ENCODE assay signal across 18 cellular contexts in genomic region chr7:132757778-132758177, GRCh38.
DNase-seq lines count a peak whose midpoint lies in the region; ATAC-seq and TF ChIP-seq lines count a peak whose summit lies in the region.
"Had no signal": no experiment of that assay in that cellular context is flagged by ENCODE, and none has a peak within 500 bp of the region (broad histone marks: within the 10 kb centered on the region; RNA-seq: fewer than 3 reads in every experiment).

No MANE protein-coding gene starts in this region.

- H3K9ac ChIP-seq in fibroblast of lung (ENCODE audit: insufficient read depth, low read length), result no peak overlapping the region
- H3K9ac ChIP-seq: BLaER1 had no signal

- BruUV-seq in MCF 10A (replicated peaks; lab: Mats Ljungman, UMichigan), result no TSS peak

- no peaks in the 10 kb centered on the region for H3K79me2 ChIP-seq in fibroblast of lung (ENCODE audit: control insufficient read depth, insufficient read depth, low read length)

- ATAC-seq in HG03342 (IDR thresholded peaks at IDR 0.05; ENCODE audit: unreplicated experiment), result no peak
- ATAC-seq in naive thymus-derived CD4-positive, alpha-beta T cell, result no peak

- CTCF ChIA-PET in MCF 10A (lab: Yijun Ruan, JAX) (no interaction called here), HEK293T (lab: Yijun Ruan, JAX) (no interaction called here), RWPE1 (lab: Yijun Ruan, JAX) (no interaction called here)
- CTCF ChIA-PET in naive thymus-derived CD4-positive, alpha-beta T cell (lab: Charles Lee), result no interaction called here

- H3K27ac Mint-ChIP-seq in MCF 10A (ENCODE audit: low read depth, unreplicated experiment), result no peak overlapping the region
- H3K27ac Mint-ChIP-seq in naive thymus-derived CD4-positive, alpha-beta T cell, result no peak overlapping the region

- H3K4me2 ChIP-seq in fibroblast of lung (ENCODE audit: extremely low read depth, insufficient read depth, low read length), result no peak overlapping the region
- H3K4me2 ChIP-seq: BLaER1, PC-9 had no signal

- H3K4me3 Mint-ChIP-seq in MCF 10A (ENCODE audit: unreplicated experiment), result no peak overlapping the region
- no peak overlapping the region for H3K4me3 Mint-ChIP-seq in naive thymus-derived CD4-positive, alpha-beta T cell
- H3K4me3 Mint-ChIP-seq: CD8-positive, alpha-beta memory T cell had no signal

- no peak overlapping the region for H2AFZ ChIP-seq in fibroblast of lung (ENCODE audit: low read length)
- H2AFZ ChIP-seq: PC-9 had no signal

- no peaks in the 10 kb centered on the region for H3K9me3 Mint-ChIP-seq in MCF 10A (ENCODE audit: unreplicated experiment)
- peaks cover 0 to 16% (median 0%) of the 10 kb centered on the region in 11 donors for H3K9me3 Mint-ChIP-seq in naive thymus-derived CD4-positive, alpha-beta T cell
- H3K9me3 Mint-ChIP-seq: CD8-positive, alpha-beta memory T cell had no signal

- no peak for TF ChIP-seq POLR2A in breast epithelium (IDR thresholded peaks at IDR 0.05)

- H3K27ac ChIP-seq in breast epithelium (no peak overlapping the region), SJCRH30 (no peak overlapping the region), fibroblast of lung (ENCODE audit: insufficient read depth, low read length) (no peak overlapping the region), RWPE1 (no peak overlapping the region)
- no peak overlapping the region for H3K27ac ChIP-seq in naive thymus-derived CD4-positive, alpha-beta T cell (ENCODE audit: low read depth, low read length)
- H3K27ac ChIP-seq: BLaER1, PC-9, SJSA1 had no signal

- no peaks in the 10 kb centered on the region for H3K4me1 ChIP-seq in breast epithelium
- peaks cover 18% of the 10 kb centered on the region for H3K4me1 ChIP-seq in SJCRH30
- no peaks in the 10 kb centered on the region for H3K4me1 ChIP-seq in fibroblast of lung (ENCODE audit: control insufficient read depth, extremely low read depth, insufficient read depth, low read length)
- H3K4me1 ChIP-seq in naive thymus-derived CD4-positive, alpha-beta T cell (ENCODE audit: control insufficient read depth in 2 of 2, insufficient read depth in 2 of 2, low read length in 2 of 2), result peaks cover 0 to 4% of the 10 kb centered on the region in 2 donors

- TF ChIP-seq CTCF in MCF 10A (IDR thresholded peaks at IDR 0.05; ENCODE audit: unreplicated experiment), result no peak
- no peak for TF ChIP-seq CTCF in breast epithelium (IDR thresholded peaks at IDR 0.05)
- no peak for TF ChIP-seq CTCF in fibroblast of lung (conservative IDR thresholded peaks at IDR 0.05 in 1 of 2, IDR thresholded peaks at IDR 0.05 in 1 of 2; ENCODE audit: low read depth in 1 of 2, low read length in 2 of 2)
- no peak for TF ChIP-seq CTCF in RWPE1 (conservative IDR thresholded peaks at IDR 0.05; ENCODE audit: low read depth)

- H3K9me3 ChIP-seq in breast epithelium (no peaks in the 10 kb centered on the region), SJCRH30 (replicated peaks) (no peaks in the 10 kb centered on the region), fibroblast of lung (ENCODE audit: control insufficient read depth, insufficient read depth, low read depth, low read length) (no peaks in the 10 kb centered on the region)
- H3K9me3 ChIP-seq in naive thymus-derived CD4-positive, alpha-beta T cell (ENCODE audit: control insufficient read depth in 2 of 3, low read length in 3 of 3), result no peaks in the 10 kb centered on the region
- H3K9me3 ChIP-seq: BLaER1 had no signal

- intact Hi-C loops in MCF 10A (cut with micrococcal nuclease) (no loop called here), breast epithelium (cut with DNase I; ENCODE audit: low total_unique reads) (no loop called here)
- intact Hi-C loops in naive thymus-derived CD4-positive, alpha-beta T cell (cut with micrococcal nuclease), result no loop called here

- H3K4me3 ChIP-seq in breast epithelium (no peak overlapping the region), SJCRH30 (no peak overlapping the region), fibroblast of lung (replicated peaks in 1 of 4; ENCODE audit: control extremely low read depth in 1 of 4, insufficient read depth in 1 of 4, low read depth in 3 of 4, low read length in 4 of 4) (no peak overlapping the region)
- H3K4me3 ChIP-seq in naive thymus-derived CD4-positive, alpha-beta T cell (ENCODE audit: low read length), result no peak overlapping the region
- H3K4me3 ChIP-seq: BLaER1, PC-9, SJSA1 had no signal

- no peaks in the 10 kb centered on the region for H3K36me3 ChIP-seq in breast epithelium
- H3K36me3 ChIP-seq in SJCRH30, result no peaks in the 10 kb centered on the region
- no peaks in the 10 kb centered on the region for H3K36me3 ChIP-seq in fibroblast of lung (ENCODE audit: control insufficient read depth, insufficient read depth, low read length)
- H3K36me3 ChIP-seq in naive thymus-derived CD4-positive, alpha-beta T cell (ENCODE audit: control insufficient read depth in 2 of 3, insufficient read depth in 3 of 3, low read length in 3 of 3), result no peaks in the 10 kb centered on the region
- H3K36me3 ChIP-seq: BLaER1, SJSA1 had no signal

- DNase-seq in MCF 10A (ENCODE audit: unreplicated experiment) (peak; percentile 16), breast epithelium (ENCODE audit: low spot score in 2 of 2) (no peak), SJCRH30 (peak; percentile 30 to 58), fibroblast of lung (ENCODE audit: low read depth in 2 of 2) (peak; percentile 38 to 67), HEK293T (ENCODE audit: extremely low spot score) (no peak), RWPE1 (ENCODE audit: low spot score) (no peak)
- DNase-seq in naive thymus-derived CD4-positive, alpha-beta T cell, result no peak
- DNase-seq: CD8-positive, alpha-beta memory T cell; DMS79; Karpas-422; MM.1S; NCI-H1105; NCI-H526; PC-9; SW 1271 had no signal

- H3K36me3 Mint-ChIP-seq in MCF 10A (ENCODE audit: insufficient read depth, unreplicated experiment), result no peaks in the 10 kb centered on the region
- H3K36me3 Mint-ChIP-seq in naive thymus-derived CD4-positive, alpha-beta T cell, result peaks cover 0 to 4% (median 0%) of the 10 kb centered on the region in 5 donors
- H3K36me3 Mint-ChIP-seq: CD8-positive, alpha-beta memory T cell had no signal

- no peaks in the 10 kb centered on the region for H3K4me1 Mint-ChIP-seq in MCF 10A (ENCODE audit: insufficient read depth, unreplicated experiment)
- peaks cover 2 to 17% (median 8%) of the 10 kb centered on the region in 7 donors for H3K4me1 Mint-ChIP-seq in naive thymus-derived CD4-positive, alpha-beta T cell

- H3K27me3 Mint-ChIP-seq in MCF 10A (ENCODE audit: insufficient read depth, unreplicated experiment), result no peaks in the 10 kb centered on the region
- no peaks in the 10 kb centered on the region for H3K27me3 Mint-ChIP-seq in naive thymus-derived CD4-positive, alpha-beta T cell

- H3K27me3 ChIP-seq in breast epithelium, result no peaks in the 10 kb centered on the region
- H3K27me3 ChIP-seq in SJCRH30, result no peaks in the 10 kb centered on the region
- H3K27me3 ChIP-seq in fibroblast of lung (ENCODE audit: control insufficient read depth, insufficient read depth, low read length), result peaks cover 5% of the 10 kb centered on the region
- no peaks in the 10 kb centered on the region for H3K27me3 ChIP-seq in naive thymus-derived CD4-positive, alpha-beta T cell (ENCODE audit: control insufficient read depth in 2 of 2, insufficient read depth in 2 of 2, low read length in 2 of 2)
- H3K27me3 ChIP-seq: BLaER1, SJSA1 had no signal

- no peaks in the 10 kb centered on the region for H4K20me1 ChIP-seq in fibroblast of lung (ENCODE audit: control insufficient read depth, extremely low read depth, insufficient read depth, low read length)
- H4K20me1 ChIP-seq: BLaER1 had no signal

- POLR2A ChIA-PET in MCF 10A (lab: Yijun Ruan, JAX), result no interaction called here
- POLR2A ChIA-PET in HEK293T (lab: Yijun Ruan, JAX), result no interaction called here
- POLR2A ChIA-PET in naive thymus-derived CD4-positive, alpha-beta T cell (lab: Charles Lee), result no interaction called here
- POLR2A ChIA-PET in RWPE1 (lab: Yijun Ruan, JAX; ENCODE audit: low non-redundant PET), result no interaction called here

TF ChIP-seq in HEK293T, 16 proteins besides CTCF, POLR2A, EP300 and RAD21:
- TF ChIP-seq NFRKB (IDR thresholded peaks at IDR 0.05) (no peak), SP1 (IDR thresholded peaks at IDR 0.05) (no peak), SUZ12 (IDR thresholded peaks at IDR 0.05) (no peak), TARDBP (IDR thresholded peaks at IDR 0.05) (no peak), LEF1 (IDR thresholded peaks at IDR 0.05; ENCODE audit: borderline replicate concordance) (no peak), BHLHE40 (IDR thresholded peaks at IDR 0.05; ENCODE audit: borderline replicate concordance) (no peak), FOXA1 (IDR thresholded peaks at IDR 0.05) (no peak), L3MBTL2 (conservative IDR thresholded peaks at IDR 0.05) (no peak)
- TF ChIP-seq, protein P1, sequence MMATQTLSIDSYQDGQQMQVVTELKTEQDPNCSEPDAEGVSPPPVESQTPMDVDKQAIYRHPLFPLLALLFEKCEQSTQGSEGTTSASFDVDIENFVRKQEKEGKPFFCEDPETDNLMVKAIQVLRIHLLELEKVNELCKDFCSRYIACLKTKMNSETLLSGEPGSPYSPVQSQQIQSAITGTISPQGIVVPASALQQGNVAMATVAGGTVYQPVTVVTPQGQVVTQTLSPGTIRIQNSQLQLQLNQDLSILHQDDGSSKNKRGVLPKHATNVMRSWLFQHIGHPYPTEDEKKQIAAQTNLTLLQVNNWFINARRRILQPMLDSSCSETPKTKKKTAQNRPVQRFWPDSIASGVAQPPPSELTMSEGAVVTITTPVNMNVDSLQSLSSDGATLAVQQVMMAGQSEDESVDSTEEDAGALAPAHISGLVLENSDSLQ (IDR thresholded peaks at IDR 0.05), result no peak
TF ChIP-seq in HEK293T: peak in this region for 0.

Comparison
In these comparisons a context has a peak if more than half of its experiments do, and no peak if none do; other contexts are left out.
1. DNase-seq: peak in MCF 10A (single experiment), SJCRH30 (2 of 2) and fibroblast of lung (2 of 2); none in breast epithelium (0 of 2), HEK293T (single experiment), naive thymus-derived CD4-positive, alpha-beta T cell (0 of 9) and RWPE1 (single experiment).